Comparison of ENCODE assay signal across 8 cellular contexts in genomic region chr6:70371454-70372105, GRCh38.
DNase-seq lines count a peak whose midpoint lies in the region; ATAC-seq and TF ChIP-seq lines count a peak whose summit lies in the region.

No MANE protein-coding gene starts in this region.

- no peak overlapping the region for H3K27ac ChIP-seq in 22Rv1
- H3K27ac ChIP-seq in HL-60 (replicated peaks) = no peak overlapping the region
- H3K27ac ChIP-seq in brain microvascular endothelial cell = no peak overlapping the region

- no peaks in the 10 kb centered on the region for H3K36me3 ChIP-seq in brain microvascular endothelial cell (replicated peaks)

- DNase-seq in HL-60 (ENCODE audit: low read depth in 1 of 2, low spot score in 1 of 2) (peak; percentile 8 to 32), NCI-H526 treated with DMSO at 0.1 percent for 48 hours (lab: John Stamatoyannopoulos, UW) (peak; percentile 57), brain microvascular endothelial cell (no peak), left kidney (ENCODE audit: low read depth, low spot score) (peak; percentile 70), retina (no peak)

- H3K27me3 ChIP-seq in HL-60 (ENCODE audit: insufficient read depth, poor library complexity, severe bottlenecking) (peaks cover 4% of the 10 kb centered on the region), brain microvascular endothelial cell (replicated peaks) (peaks cover 11% of the 10 kb centered on the region)

- TF ChIP-seq CTCF in 22Rv1 (IDR thresholded peaks at IDR 0.05) (peak; percentile 89), GM12873 (IDR thresholded peaks at IDR 0.05; ENCODE audit: insufficient read depth, low read depth, low read length, missing control alignments) (peak; percentile 63), HL-60 (IDR thresholded peaks at IDR 0.05; ENCODE audit: insufficient read depth, low read length) (peak; percentile 22), brain microvascular endothelial cell (IDR thresholded peaks at IDR 0.05; ENCODE audit: low read depth, low read length, missing control alignments) (peak; percentile 57)

- in situ Hi-C loops in brain microvascular endothelial cell (cut with HindIII; ENCODE audit: low pct_ligation_motif_present, low sequenced_read_pairs) = no loop called here

- ATAC-seq in HG02571 (IDR thresholded peaks at IDR 0.05; ENCODE audit: unreplicated experiment) = no peak

- H3K4me3 ChIP-seq in HL-60 (replicated peaks; ENCODE audit: insufficient read depth, low read length) (no peak overlapping the region), brain microvascular endothelial cell (ENCODE audit: low read depth, low read length) (no peak overlapping the region)

Comparison
In these comparisons a context has a peak if more than half of its experiments do, and no peak if none do; other contexts are left out.
1. CTCF ChIP-seq: peak in every context shown above with its lines; median percentile 89 in 22Rv1; 63 in GM12873; 57 in brain microvascular endothelial cell; 22 in HL-60.
2. DNase-seq: peak in HL-60 (2 of 2), NCI-H526 treated with DMSO at 0.1 percent for 48 hours (single experiment) and left kidney (single experiment); none in brain microvascular endothelial cell (single experiment) and retina (single experiment).